ENCODE assay signal across 8 cellular contexts in the genomic region with DNA sequence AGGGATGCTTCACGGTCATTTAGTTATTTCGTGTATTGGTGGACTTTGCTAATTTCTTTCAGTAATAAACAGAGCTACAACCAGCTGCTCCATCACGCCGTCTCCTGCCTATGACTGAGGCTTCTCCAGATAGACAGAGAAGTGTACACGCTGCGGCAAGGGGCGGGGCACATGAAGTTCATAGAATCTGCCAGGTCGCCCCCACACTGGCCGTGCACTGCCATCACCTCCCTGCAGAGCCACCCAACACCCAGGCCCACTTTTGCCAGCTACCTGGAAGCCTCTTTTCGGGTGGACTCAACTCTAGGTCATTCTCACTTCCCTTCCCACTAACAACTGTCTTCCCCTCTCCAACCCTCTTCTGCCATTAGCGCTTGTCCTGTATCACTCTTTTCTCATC.
"Had no signal": no experiment of that assay in that cellular context is flagged by ENCODE, and none has a peak within 500 bp of the region (broad histone marks: within the 10 kb centered on the region; RNA-seq: fewer than 3 reads in every experiment).

No MANE protein-coding gene starts in this region.

- H3K9me3 ChIP-seq: HAP-1 had no signal

- H3K27ac Mint-ChIP-seq: HFFc6 had no signal

- DNase-seq: GM23248, GOT3, H7, HFFc6 had no signal

- FAIRE-seq: HepG2 had no signal

- H3K36me3 ChIP-seq: HAP-1 had no signal

- H3K36me3 Mint-ChIP-seq: IgD-negative memory B cell had no signal

- H3K27ac ChIP-seq: GM23248, HL-60 had no signal

- H3K4me3 ChIP-seq: GM23248, HAP-1 had no signal

- H3K4me3 Mint-ChIP-seq: HFFc6, IgD-negative memory B cell had no signal

- H3K9ac ChIP-seq: GM23248 had no signal

- H3K9me3 Mint-ChIP-seq: IgD-negative memory B cell had no signal

- H3K4me1 ChIP-seq: HAP-1 had no signal
